ENCODE assay signal across 1 cellular context in genomic region chr1:54374766-54375165, GRCh38.
TF ChIP-seq lines count a peak whose summit lies in the region.

No MANE protein-coding gene starts in this region.

TF ChIP-seq in GM12878, 131 proteins besides CTCF, POLR2A, EP300 and RAD21:
- no peak for TF ChIP-seq CREM (IDR thresholded peaks at IDR 0.05; ENCODE audit: low read depth)
- TF ChIP-seq ATF7 (IDR thresholded peaks at IDR 0.05; ENCODE audit: low read depth) = no peak
- TF ChIP-seq, protein P1, sequence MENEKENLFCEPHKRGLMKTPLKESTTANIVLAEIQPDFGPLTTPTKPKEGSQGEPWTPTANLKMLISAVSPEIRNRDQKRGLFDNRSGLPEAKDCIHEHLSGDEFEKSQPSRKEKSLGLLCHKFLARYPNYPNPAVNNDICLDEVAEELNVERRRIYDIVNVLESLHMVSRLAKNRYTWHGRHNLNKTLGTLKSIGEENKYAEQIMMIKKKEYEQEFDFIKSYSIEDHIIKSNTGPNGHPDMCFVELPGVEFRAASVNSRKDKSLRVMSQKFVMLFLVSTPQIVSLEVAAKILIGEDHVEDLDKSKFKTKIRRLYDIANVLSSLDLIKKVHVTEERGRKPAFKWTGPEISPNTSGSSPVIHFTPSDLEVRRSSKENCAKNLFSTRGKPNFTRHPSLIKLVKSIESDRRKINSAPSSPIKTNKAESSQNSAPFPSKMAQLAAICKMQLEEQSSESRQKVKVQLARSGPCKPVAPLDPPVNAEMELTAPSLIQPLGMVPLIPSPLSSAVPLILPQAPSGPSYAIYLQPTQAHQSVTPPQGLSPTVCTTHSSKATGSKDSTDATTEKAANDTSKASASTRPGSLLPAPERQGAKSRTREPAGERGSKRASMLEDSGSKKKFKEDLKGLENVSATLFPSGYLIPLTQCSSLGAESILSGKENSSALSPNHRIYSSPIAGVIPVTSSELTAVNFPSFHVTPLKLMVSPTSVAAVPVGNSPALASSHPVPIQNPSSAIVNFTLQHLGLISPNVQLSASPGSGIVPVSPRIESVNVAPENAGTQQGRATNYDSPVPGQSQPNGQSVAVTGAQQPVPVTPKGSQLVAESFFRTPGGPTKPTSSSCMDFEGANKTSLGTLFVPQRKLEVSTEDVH (IDR thresholded peaks at IDR 0.05; ENCODE audit: low read depth, partially characterized antibody) = no peak
- TF ChIP-seq, protein P2, sequence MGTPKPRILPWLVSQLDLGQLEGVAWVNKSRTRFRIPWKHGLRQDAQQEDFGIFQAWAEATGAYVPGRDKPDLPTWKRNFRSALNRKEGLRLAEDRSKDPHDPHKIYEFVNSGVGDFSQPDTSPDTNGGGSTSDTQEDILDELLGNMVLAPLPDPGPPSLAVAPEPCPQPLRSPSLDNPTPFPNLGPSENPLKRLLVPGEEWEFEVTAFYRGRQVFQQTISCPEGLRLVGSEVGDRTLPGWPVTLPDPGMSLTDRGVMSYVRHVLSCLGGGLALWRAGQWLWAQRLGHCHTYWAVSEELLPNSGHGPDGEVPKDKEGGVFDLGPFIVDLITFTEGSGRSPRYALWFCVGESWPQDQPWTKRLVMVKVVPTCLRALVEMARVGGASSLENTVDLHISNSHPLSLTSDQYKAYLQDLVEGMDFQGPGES (IDR thresholded peaks at IDR 0.05) = no peak
- TF ChIP-seq NFXL1 (IDR thresholded peaks at IDR 0.05; ENCODE audit: borderline replicate concordance) = no peak
- TF ChIP-seq SUPT20H (IDR thresholded peaks at IDR 0.05; ENCODE audit: borderline replicate concordance, control insufficient read depth, low read depth, low read length) = no peak
- no peak for TF ChIP-seq WRNIP1 (IDR thresholded peaks at IDR 0.05; ENCODE audit: borderline replicate concordance, low read depth, low read length)
- TF ChIP-seq SMC3 (IDR thresholded peaks at IDR 0.05; ENCODE audit: borderline replicate concordance, low read length) = no peak
- no peak for TF ChIP-seq PML (IDR thresholded peaks at IDR 0.05; ENCODE audit: low read length)
- TF ChIP-seq RBBP5 (conservative IDR thresholded peaks at IDR 0.05) = no peak
- TF ChIP-seq ZBTB11 (CRISPR knock-in tag; IDR thresholded peaks at IDR 0.05) = no peak
- no peak for TF ChIP-seq SMAD1 (IDR thresholded peaks at IDR 0.05; ENCODE audit: low read depth, partially characterized antibody)
- TF ChIP-seq ZNF207 (IDR thresholded peaks at IDR 0.05; ENCODE audit: borderline replicate concordance) = no peak
- TF ChIP-seq FOS (IDR thresholded peaks at IDR 0.05; ENCODE audit: borderline replicate concordance, extremely low read depth, insufficient read length) = no peak
- no peak for TF ChIP-seq NR2C2 (IDR thresholded peaks at IDR 0.05; ENCODE audit: borderline replicate concordance, control insufficient read depth, insufficient read length, low read depth)
- TF ChIP-seq CHD1 (IDR thresholded peaks at IDR 0.05; ENCODE audit: low read depth, low read length) = no peak
- no peak for TF ChIP-seq SRF (IDR thresholded peaks at IDR 0.05; ENCODE audit: low read depth in 2 of 2, low read length in 2 of 2)
